In genomic region chr22:28600546-28601143, GRCh38 we compare ENCODE assay signal across 7 cellular contexts.
DNase-seq lines count a peak whose midpoint lies in the region; ATAC-seq and TF ChIP-seq lines count a peak whose summit lies in the region.

No MANE protein-coding gene starts in this region.

- no peak for TF ChIP-seq POLR2A in ovary (IDR thresholded peaks at IDR 0.05)

- DNase-seq in GM03348 (ENCODE audit: low spot score) (peak; percentile 43), NAMALWA (ENCODE audit: low spot score) (peak; percentile 76), SK-MEL-5 (ENCODE audit: low read depth, low spot score) (peak; percentile 79), fibroblast of peridontal ligament (ENCODE audit: extremely low read depth) (peak; percentile 88), ovary (no peak)

- WGBS in ovary, 3 donors, result 55 to 58% (median 56%) methylated on average over 3 of the region's 3 CpGs

- no peaks in the 10 kb centered on the region for H3K27me3 ChIP-seq in ovary

- no peaks in the 10 kb centered on the region for H3K36me3 ChIP-seq in ovary

- H3K4me3 ChIP-seq in ovary, result no peak overlapping the region

- peak; percentile 48 to 72 (median 56) for TF ChIP-seq CTCF in ovary (IDR thresholded peaks at IDR 0.05)

- ATAC-seq in GM21825 (IDR thresholded peaks at IDR 0.05; ENCODE audit: unreplicated experiment) (no peak), HG03432 (IDR thresholded peaks at IDR 0.05; ENCODE audit: unreplicated experiment) (no peak)

- in situ Hi-C loops in SK-MEL-5 (cut with HindIII; ENCODE audit: low pct_unique_long_range_greater_than_20kb, low sequenced_read_pairs), result no loop called here

- no peak for TF ChIP-seq EP300 in ovary (IDR thresholded peaks at IDR 0.05)

- H3K4me1 ChIP-seq in ovary (ENCODE audit: insufficient read depth), result no peaks in the 10 kb centered on the region

- no peaks in the 10 kb centered on the region for H3K9me3 ChIP-seq in ovary

- no peak overlapping the region for H3K27ac ChIP-seq in ovary

- intact Hi-C loops in ovary (cut with DNase I), result loop anchor here in 3 of 4 donors (5.0 to 10.0 kb wide), 3 partner anchors 224 to 232 kb away; no protein-coding TSS in a partner anchor

Comparison
In these comparisons a context has a peak if more than half of its experiments do, and no peak if none do; other contexts are left out.
1. DNase-seq: peak in GM03348 (single experiment), NAMALWA (single experiment), SK-MEL-5 (single experiment) and fibroblast of peridontal ligament (single experiment); none in ovary (0 of 5).